Comparison of ENCODE assay signal across 8 cellular contexts in the genomic region with DNA sequence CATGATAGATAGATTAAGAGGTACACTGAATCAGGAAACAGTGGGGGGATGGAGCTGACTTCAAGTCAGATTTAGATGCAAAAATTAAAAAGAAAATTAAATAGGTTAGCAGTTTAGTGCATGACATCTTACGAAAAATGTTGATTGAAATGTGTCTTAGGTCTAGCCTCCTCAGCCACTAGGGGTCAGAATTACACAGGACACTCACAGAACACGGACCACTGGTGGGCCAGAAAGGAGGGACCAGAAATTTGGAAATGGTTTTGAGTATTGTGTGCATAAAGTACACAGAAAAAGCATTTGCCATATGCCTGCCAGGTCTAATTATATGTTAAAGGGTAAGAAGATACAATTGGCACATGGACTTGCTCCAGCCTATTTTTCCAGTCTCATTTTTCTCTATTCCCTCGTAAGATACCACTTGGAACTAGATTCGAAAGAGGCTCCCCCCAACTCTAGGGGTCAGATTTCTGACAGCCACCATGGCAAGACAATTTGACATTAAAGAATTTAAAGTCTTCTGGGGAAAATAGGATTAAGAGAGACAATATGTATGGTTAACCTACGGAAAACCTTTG.
A peak's percentile ranks its signal among the peaks of the same experiment; 100 is the strongest.
DNase-seq lines count a peak whose midpoint lies in the region; ATAC-seq, FAIRE-seq and TF ChIP-seq lines count a peak whose summit lies in the region.

No MANE protein-coding gene starts in this region.

- no peaks in the 10 kb centered on the region for H3K27me3 ChIP-seq in bronchial epithelial cell (ENCODE audit: control insufficient read depth, insufficient read depth, low read length)
- H3K27me3 ChIP-seq in left lung, result no peaks in the 10 kb centered on the region
- H3K27me3 ChIP-seq in naive thymus-derived CD4-positive, alpha-beta T cell (ENCODE audit: control insufficient read depth in 2 of 2, insufficient read depth in 2 of 2, low read length in 2 of 2), result no peaks in the 10 kb centered on the region

- no peaks in the 10 kb centered on the region for H3K4me1 ChIP-seq in left lung
- no peaks in the 10 kb centered on the region for H3K4me1 ChIP-seq in naive thymus-derived CD4-positive, alpha-beta T cell (ENCODE audit: control insufficient read depth in 2 of 2, insufficient read depth in 2 of 2, low read length in 2 of 2)

- peaks cover 5% of the 10 kb centered on the region for H3K9me3 Mint-ChIP-seq in HFFc6
- H3K9me3 Mint-ChIP-seq in naive thymus-derived CD4-positive, alpha-beta T cell, result peaks cover 0 to 11% (median 2%) of the 10 kb centered on the region in 11 donors

- FAIRE-seq in bronchial epithelial cell (lab: Jason Lieb, UNC), result no peak

- CTCF ChIA-PET in naive thymus-derived CD4-positive, alpha-beta T cell (lab: Charles Lee), result no interaction called here

- DNase-seq in EH (ENCODE audit: low read depth) (peak; percentile 32), HFFc6 (no peak), NCI-H446 treated with DMSO at 0.1 percent for 48 hours (lab: John Stamatoyannopoulos, UW) (peak; percentile 72), bronchial epithelial cell (ENCODE audit: low read depth) (peak; percentile 40), left lung (no peak)
- DNase-seq in naive thymus-derived CD4-positive, alpha-beta T cell, result no peak

- intact Hi-C loops in left lung (cut with DNase I), result no loop called here
- intact Hi-C loops in naive thymus-derived CD4-positive, alpha-beta T cell (cut with micrococcal nuclease), result loop anchor here in 1 of 2 donors (10.0 kb wide), 1 partner anchor 1254 kb away; no protein-coding TSS in a partner anchor

- TF ChIP-seq POLR2A in GM18505 (IDR thresholded peaks at IDR 0.05; ENCODE audit: borderline replicate concordance, extremely low read depth, insufficient read depth, insufficient read length), result no peak

- peak; percentile 70 for TF ChIP-seq CTCF in HFFc6 (IDR thresholded peaks at IDR 0.05)
- TF ChIP-seq CTCF in bronchial epithelial cell (IDR thresholded peaks at IDR 0.05; ENCODE audit: insufficient read depth, low read length, severe bottlenecking), result peak; percentile 72
- TF ChIP-seq CTCF in left lung (IDR thresholded peaks at IDR 0.05), result peak; percentile 40 to 60

- no peak overlapping the region for H3K27ac ChIP-seq in left lung
- H3K27ac ChIP-seq in naive thymus-derived CD4-positive, alpha-beta T cell (ENCODE audit: low read depth, low read length), result no peak overlapping the region

- H3K9me3 ChIP-seq in left lung, result no peaks in the 10 kb centered on the region
- H3K9me3 ChIP-seq in naive thymus-derived CD4-positive, alpha-beta T cell (ENCODE audit: control insufficient read depth in 2 of 3, low read length in 3 of 3), result no peaks in the 10 kb centered on the region

- H3K36me3 Mint-ChIP-seq in HFFc6 (ENCODE audit: low read depth), result no peaks in the 10 kb centered on the region
- peaks cover 0 to 5% (median 0%) of the 10 kb centered on the region in 5 donors for H3K36me3 Mint-ChIP-seq in naive thymus-derived CD4-positive, alpha-beta T cell

- H3K36me3 ChIP-seq in bronchial epithelial cell (ENCODE audit: control insufficient read depth, insufficient read depth, low read length) (no peaks in the 10 kb centered on the region), left lung (no peaks in the 10 kb centered on the region)
- H3K36me3 ChIP-seq in naive thymus-derived CD4-positive, alpha-beta T cell (ENCODE audit: control insufficient read depth in 2 of 3, insufficient read depth in 3 of 3, low read length in 3 of 3), result no peaks in the 10 kb centered on the region

- H3K4me3 ChIP-seq in bronchial epithelial cell (ENCODE audit: low read depth, low read length), result no peak overlapping the region
- H3K4me3 ChIP-seq in left lung, result no peak overlapping the region
- no peak overlapping the region for H3K4me3 ChIP-seq in naive thymus-derived CD4-positive, alpha-beta T cell (ENCODE audit: low read length)

- H3K27me3 Mint-ChIP-seq in HFFc6 (ENCODE audit: insufficient read depth), result no peaks in the 10 kb centered on the region
- H3K27me3 Mint-ChIP-seq in naive thymus-derived CD4-positive, alpha-beta T cell, result peaks cover 0 to 6% (median 0%) of the 10 kb centered on the region in 5 donors

- H3K4me1 Mint-ChIP-seq in HFFc6 (ENCODE audit: low read depth), result no peaks in the 10 kb centered on the region
- H3K4me1 Mint-ChIP-seq in naive thymus-derived CD4-positive, alpha-beta T cell, result no peaks in the 10 kb centered on the region

- H3K27ac Mint-ChIP-seq in HFFc6, result no peak overlapping the region
- H3K27ac Mint-ChIP-seq in naive thymus-derived CD4-positive, alpha-beta T cell, result no peak overlapping the region

- POLR2A ChIA-PET in naive thymus-derived CD4-positive, alpha-beta T cell (lab: Charles Lee), result no interaction called here

- H3K4me3 Mint-ChIP-seq in HFFc6, result no peak overlapping the region
- H3K4me3 Mint-ChIP-seq in naive thymus-derived CD4-positive, alpha-beta T cell, result no peak overlapping the region

- peak; percentile 71 for ATAC-seq in left lung
- ATAC-seq in HG03039 (IDR thresholded peaks at IDR 0.05; ENCODE audit: unreplicated experiment), result no peak
- ATAC-seq in GM18505 (IDR thresholded peaks at IDR 0.05; ENCODE audit: unreplicated experiment), result no peak
- ATAC-seq in naive thymus-derived CD4-positive, alpha-beta T cell, result no peak

Comparison
In these comparisons a context has a peak if more than half of its experiments do, and no peak if none do; other contexts are left out.
1. DNase-seq: peak in EH (single experiment), NCI-H446 treated with DMSO at 0.1 percent for 48 hours (single experiment) and bronchial epithelial cell (single experiment); none in HFFc6 (single experiment), left lung (0 of 2) and naive thymus-derived CD4-positive, alpha-beta T cell (0 of 9).
2. Peak in every context shown above with its lines, with median percentiles within 50 percentile points of each other: CTCF ChIP-seq.